18 cellular contexts compared by ENCODE assay signal in the genomic region with DNA sequence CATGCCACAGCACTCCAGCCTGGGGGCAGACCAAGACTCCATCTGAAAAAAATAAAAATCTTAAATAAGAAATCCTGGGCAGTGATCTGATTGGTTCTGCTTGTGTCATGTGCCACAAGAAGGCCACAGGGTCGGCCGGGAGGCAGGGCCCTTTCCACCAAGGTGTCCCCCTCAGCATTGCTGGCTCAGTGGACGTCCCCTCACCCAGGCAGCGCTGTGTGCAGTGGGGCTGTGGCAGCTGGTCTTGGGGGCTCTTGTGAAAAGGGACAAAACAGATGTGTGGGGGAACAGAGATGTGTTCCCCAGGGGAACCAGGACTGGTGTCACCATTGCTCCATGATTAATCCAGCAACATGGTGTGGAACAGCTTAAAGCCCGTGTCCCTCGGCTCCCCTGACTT.
DNase-seq lines count a peak whose midpoint lies in the region; ATAC-seq, FAIRE-seq and TF ChIP-seq lines count a peak whose summit lies in the region.
"Had no signal": no experiment of that assay in that cellular context is flagged by ENCODE, and none has a peak within 500 bp of the region (broad histone marks: within the 10 kb centered on the region; RNA-seq: fewer than 3 reads in every experiment).

No MANE protein-coding gene starts in this region.

- H2AK5ac ChIP-seq in H1 (ENCODE audit: low read depth, low read length) (no peak overlapping the region), mesendoderm (ENCODE audit: low read length) (peak overlapping the region; percentile 82)

- H3K27me3 ChIP-seq in HepG2 (ENCODE audit: control insufficient read depth in 1 of 2, insufficient read depth in 2 of 2, low read length in 2 of 2) (peaks cover 0 to 1% of the 10 kb centered on the region in 2 experiments; a peak in 1 of 5 replicates), right lobe of liver (no peaks in the 10 kb centered on the region), H1 (replicated peaks in 1 of 4; ENCODE audit: control insufficient read depth in 3 of 4, extremely low read depth in 1 of 4, insufficient read depth in 3 of 4, low read length in 3 of 4) (no peaks in the 10 kb centered on the region), mesendoderm (ENCODE audit: insufficient read depth, low read length, poor library complexity) (no peaks in the 10 kb centered on the region), upper lobe of right lung (no peaks in the 10 kb centered on the region), hepatocyte (no peaks in the 10 kb centered on the region)
- H3K27me3 ChIP-seq: BLaER1 treated with 17β-estradiol and CSF1 and Interleukin-3, amounts not matched to agents 10 nM and 100 nM had no signal

- H3K9me3 ChIP-seq in HepG2 (ENCODE audit: low read length): no peaks in the 10 kb centered on the region
- H3K9me3 ChIP-seq in right lobe of liver: no peaks in the 10 kb centered on the region
- H3K9me3 ChIP-seq in H1 (ENCODE audit: insufficient read depth in 2 of 2, low read depth in 1 of 2, low read length in 1 of 2): peaks cover 0 to 3% of the 10 kb centered on the region in 2 experiments; a peak in 1 of 4 replicates
- no peaks in the 10 kb centered on the region for H3K9me3 ChIP-seq in upper lobe of right lung
- H3K9me3 ChIP-seq in hepatocyte (ENCODE audit: low read depth): no peaks in the 10 kb centered on the region

- no peak overlapping the region for H2BK20ac ChIP-seq in H1 (ENCODE audit: low read length)

- H2BK120ac ChIP-seq in H1 (replicated peaks; ENCODE audit: low read depth, low read length): no peak overlapping the region
- no peak overlapping the region for H2BK120ac ChIP-seq in mesendoderm (ENCODE audit: low read depth, low read length)

- H4K5ac ChIP-seq in H1 (ENCODE audit: insufficient read length, low read depth, low read length): no peak overlapping the region
- H4K5ac ChIP-seq in mesendoderm (ENCODE audit: low read length): no peak overlapping the region

- H3K27ac ChIP-seq in HepG2 (ENCODE audit: extremely low read length, insufficient read depth, low read length) (no peak overlapping the region), right lobe of liver (no peak overlapping the region), H1 (ENCODE audit: low read depth, low read length) (no peak overlapping the region), mesendoderm (ENCODE audit: low read depth, low read length) (no peak overlapping the region), upper lobe of right lung (no peak overlapping the region), hepatocyte (no peak overlapping the region)
- H3K27ac ChIP-seq: BLaER1 treated with 17β-estradiol and CSF1 and Interleukin-3, amounts not matched to agents 10 nM and 100 nM; HL-60 had no signal

- FAIRE-seq in HepG2 (lab: Jason Lieb, UNC) (no peak), H1 (lab: Jason Lieb, UNC) (no peak)
- FAIRE-seq: GM18507 had no signal

- H3K23me2 ChIP-seq in H1 (ENCODE audit: low read depth, low read length): no peaks in the 10 kb centered on the region

- TF ChIP-seq CTCF in HepG2 (CRISPR knock-in tag; IDR thresholded peaks at IDR 0.05): no peak
- no peak for TF ChIP-seq CTCF in right lobe of liver (IDR thresholded peaks at IDR 0.05)
- no peak for TF ChIP-seq CTCF in H1 (IDR thresholded peaks at IDR 0.05; ENCODE audit: control extremely low read depth in 1 of 3, insufficient read depth in 1 of 3, low read depth in 1 of 3, low read length in 3 of 3)
- TF ChIP-seq CTCF in upper lobe of right lung (IDR thresholded peaks at IDR 0.05): no peak
- no peak for TF ChIP-seq CTCF in hepatocyte (IDR thresholded peaks at IDR 0.05; ENCODE audit: poor library complexity)

- TF ChIP-seq EP300 in HepG2 (IDR thresholded peaks at IDR 0.05; ENCODE audit: low read depth in 2 of 2, low read length in 2 of 2) (no peak), HepG2 (CRISPR knock-in tag; IDR thresholded peaks at IDR 0.05; ENCODE audit: borderline replicate concordance) (no peak), H1 (IDR thresholded peaks at IDR 0.05; ENCODE audit: borderline replicate concordance in 1 of 2, low read depth in 2 of 2, low read length in 2 of 2) (no peak)

- peak overlapping the region; percentile 86; the same call in 1 of the 2 replicates for H2BK12ac ChIP-seq in H1 (ENCODE audit: low read depth, low read length)

- in situ Hi-C loops in HepG2 (cut with HindIII; ENCODE audit: extremely low pct_ligation_motif_present, low pct_unique_long_range_greater_than_20kb): no loop called here

- TF ChIP-seq RAD21 in HepG2 (CRISPR knock-in tag; IDR thresholded peaks at IDR 0.05) (no peak), H1 (IDR thresholded peaks at IDR 0.05 in 1 of 2, conservative IDR thresholded peaks at IDR 0.05 in 1 of 2; ENCODE audit: low read depth in 2 of 2, low read length in 2 of 2) (no peak)

- H3K9ac ChIP-seq in HepG2 (ENCODE audit: insufficient read depth, low read depth, low read length) (no peak overlapping the region), H1 (replicated peaks in 1 of 4; ENCODE audit: extremely low read depth in 1 of 4, low read depth in 3 of 4, low read length in 3 of 4) (no peak overlapping the region; a peak in 1 of 7 replicates), mesendoderm (ENCODE audit: low read length) (no peak overlapping the region)
- H3K9ac ChIP-seq: BLaER1 treated with 17β-estradiol and CSF1 and Interleukin-3, amounts not matched to agents 10 nM and 100 nM had no signal

- ATAC-seq in HepG2 (no peak), right lobe of liver (no peak), upper lobe of right lung (no peak), GM18519 (IDR thresholded peaks at IDR 0.05; ENCODE audit: low FRiP score, unreplicated experiment) (no peak)

- H3K18ac ChIP-seq in H1 (ENCODE audit: extremely low read depth, low read length) (no peak overlapping the region; the same call in 1 of the 2 replicates), mesendoderm (ENCODE audit: low read length) (no peak overlapping the region)

- H3K79me1 ChIP-seq in H1 (ENCODE audit: low read depth, low read length) (no peaks in the 10 kb centered on the region), mesendoderm (ENCODE audit: low read length) (no peaks in the 10 kb centered on the region)

- H4K91ac ChIP-seq in H1 (replicated peaks; ENCODE audit: insufficient read length, low read length): no peak overlapping the region

- CTCF ChIA-PET in HepG2 (lab: Yijun Ruan, JAX; ENCODE audit: low intra/inter-chr PET ratio, low total read pairs) (no interaction called here), H1 (lab: Charles Lee; ENCODE audit: partially characterized antibody) (no interaction called here)

- H3K14ac ChIP-seq in H1 (ENCODE audit: insufficient read length): no peak overlapping the region

- H4K8ac ChIP-seq in H1 (ENCODE audit: extremely low read depth, insufficient read depth, low read length) (no peak overlapping the region), mesendoderm (ENCODE audit: low read depth, low read length) (no peak overlapping the region)

- no peak overlapping the region for H3K4me2 ChIP-seq in HepG2 (ENCODE audit: low read depth, low read length)
- no peak overlapping the region for H3K4me2 ChIP-seq in H1 (ENCODE audit: insufficient read depth in 1 of 2, low read depth in 2 of 2, low read length in 2 of 2)
- no peak overlapping the region for H3K4me2 ChIP-seq in mesendoderm (ENCODE audit: low read length)
- H3K4me2 ChIP-seq in hepatocyte: no peak overlapping the region
- H3K4me2 ChIP-seq: BLaER1 treated with 17β-estradiol and CSF1 and Interleukin-3, amounts not matched to agents 10 nM and 100 nM had no signal

- H3K4me3 ChIP-seq in HepG2 (replicated peaks in 1 of 3; ENCODE audit: insufficient read depth in 1 of 3, low read depth in 2 of 3, low read length in 3 of 3) (no peak overlapping the region), right lobe of liver (no peak overlapping the region), H1 (ENCODE audit: extremely low read depth in 1 of 4, insufficient read depth in 2 of 4, low read depth in 3 of 4, low read length in 4 of 4) (no peak overlapping the region), mesendoderm (ENCODE audit: low read length) (no peak overlapping the region), upper lobe of right lung (no peak overlapping the region), hepatocyte (no peak overlapping the region)
- H3K4me3 ChIP-seq: BLaER1 treated with 17β-estradiol and CSF1 and Interleukin-3, amounts not matched to agents 10 nM and 100 nM had no signal

- TF ChIP-seq POLR2A in HepG2 (IDR thresholded peaks at IDR 0.05; ENCODE audit: insufficient read depth in 1 of 2, low read depth in 2 of 2, low read length in 2 of 2): no peak
- no peak for TF ChIP-seq POLR2A in right lobe of liver (IDR thresholded peaks at IDR 0.05)
- TF ChIP-seq POLR2A in H1 (IDR thresholded peaks at IDR 0.05; ENCODE audit: control extremely low read depth in 1 of 2, low read depth in 2 of 2, low read length in 2 of 2): no peak

- H3K79me2 ChIP-seq in HepG2 (ENCODE audit: insufficient read depth, low read length): no peaks in the 10 kb centered on the region
- H3K79me2 ChIP-seq in H1 (ENCODE audit: control insufficient read depth in 1 of 2, insufficient read depth in 2 of 2, low read length in 2 of 2): no peaks in the 10 kb centered on the region
- no peaks in the 10 kb centered on the region for H3K79me2 ChIP-seq in mesendoderm (ENCODE audit: control insufficient read depth, insufficient read depth, low read length)
- no peaks in the 10 kb centered on the region for H3K79me2 ChIP-seq in hepatocyte

- POLR2A ChIA-PET in HepG2 (lab: Yijun Ruan, JAX) (no interaction called here), H1 (lab: Charles Lee; ENCODE audit: partially characterized antibody) (no interaction called here)

- H2AFZ ChIP-seq in HepG2 (ENCODE audit: low read length) (no peak overlapping the region), H1 (ENCODE audit: low read length) (no peak overlapping the region), hepatocyte (no peak overlapping the region)

- H3K23ac ChIP-seq in H1 (ENCODE audit: insufficient read length): no peak overlapping the region
- no peak overlapping the region for H3K23ac ChIP-seq in mesendoderm (ENCODE audit: low read length)

- intact Hi-C loops in HepG2 (cut with micrococcal nuclease; ENCODE audit: unreplicated experiment) (no loop called here), right lobe of liver (cut with DNase I) (no loop called here), upper lobe of right lung (cut with DNase I) (no loop called here)

- H3K36me3 ChIP-seq in HepG2 (replicated peaks in 1 of 2; ENCODE audit: control insufficient read depth in 1 of 2, insufficient read depth in 2 of 2, low read length in 2 of 2) (no peaks in the 10 kb centered on the region), right lobe of liver (no peaks in the 10 kb centered on the region), H1 (ENCODE audit: control insufficient read depth in 2 of 4, insufficient read depth in 4 of 4, low read length in 3 of 4) (no peaks in the 10 kb centered on the region), mesendoderm (ENCODE audit: control insufficient read depth, insufficient read depth, low read length) (no peaks in the 10 kb centered on the region), upper lobe of right lung (no peaks in the 10 kb centered on the region), hepatocyte (replicated peaks; ENCODE audit: insufficient read depth, low read depth) (no peaks in the 10 kb centered on the region)
- H3K36me3 ChIP-seq: BLaER1 treated with 17β-estradiol and CSF1 and Interleukin-3, amounts not matched to agents 10 nM and 100 nM had no signal

- 76% methylated on average over 6 of the region's 6 CpGs for WGBS in HepG2 (ENCODE audit: low lambda C conversion rate)
- WGBS in right lobe of liver (ENCODE audit: insufficient coverage, low coverage, low lambda C conversion rate, missing lambda C conversion rate): 83% methylated on average over 2 of the region's 6 CpGs
- WGBS in H1 (ENCODE audit: extremely low coverage in 1 of 2, insufficient coverage in 1 of 2, insufficient read length in 1 of 2, insufficient replicate concordance in 2 of 2, low coverage in 1 of 2, low lambda C conversion rate in 2 of 2, missing lambda C conversion rate in 1 of 2), 2 experiments: 94% methylated on average over 6 of the region's 6 CpGs; no CpG with 5 or more reads in 1 of the 2 experiments
- no CpG with 5 or more reads among the region's 6 CpGs for WGBS in mesendoderm (ENCODE audit: extremely low coverage, insufficient coverage, low lambda C conversion rate)
- WGBS in hepatocyte (ENCODE audit: low lambda C conversion rate, missing lambda C conversion rate): 91% methylated on average over 6 of the region's 6 CpGs

- no TSS peak for BruUV-seq in HepG2 (replicated peaks; lab: Mats Ljungman, UMichigan)

- H2BK5ac ChIP-seq in H1 (ENCODE audit: low read depth, low read length) (no peak overlapping the region), mesendoderm (ENCODE audit: low read length) (no peak overlapping the region)

- H2BK15ac ChIP-seq in H1 (ENCODE audit: low read length) (no peak overlapping the region), mesendoderm (replicated peaks; ENCODE audit: low read depth) (no peak overlapping the region)

- H4K20me1 ChIP-seq in HepG2 (ENCODE audit: insufficient read depth, low read length) (no peaks in the 10 kb centered on the region), H1 (replicated peaks in 1 of 2; ENCODE audit: control insufficient read depth in 1 of 2, insufficient read depth in 2 of 2, low read length in 2 of 2) (no peaks in the 10 kb centered on the region), hepatocyte (ENCODE audit: insufficient read depth, poor library complexity, severe bottlenecking) (no peaks in the 10 kb centered on the region)
- H4K20me1 ChIP-seq: BLaER1 treated with 17β-estradiol and CSF1 and Interleukin-3, amounts not matched to agents 10 nM and 100 nM had no signal

- DNase-seq in HepG2 (ENCODE audit: low spot score) (no peak), right lobe of liver (no peak), H1 (ENCODE audit: low read depth in 1 of 2, low spot score in 2 of 2) (no peak), mesendoderm (no peak), upper lobe of right lung (peak; percentile 56), hepatocyte (ENCODE audit: low spot score) (no peak), OCI-M2 (lab: John Stamatoyannopoulos, UW; ENCODE audit: unreplicated experiment) (no peak)
- DNase-seq: ACHN; Calu3; CD4-positive, CD25-positive, alpha-beta regulatory T cell; DMS 273 treated with DMSO at 0.1 percent for 48 hours; GOT3; HCEC 1CT; HFFc6 had no signal

- H3K4me1 ChIP-seq in HepG2 (ENCODE audit: insufficient read depth, low read length) (peaks cover 31% of the 10 kb centered on the region), right lobe of liver (no peaks in the 10 kb centered on the region), H1 (replicated peaks in 1 of 4; ENCODE audit: control insufficient read depth in 3 of 4, insufficient read depth in 4 of 4, low read length in 3 of 4) (peaks cover 10 to 23% (median 14%) of the 10 kb centered on the region in 4 experiments), mesendoderm (ENCODE audit: control insufficient read depth, low read depth, low read length) (peaks cover 7% of the 10 kb centered on the region), upper lobe of right lung (no peaks in the 10 kb centered on the region), hepatocyte (ENCODE audit: insufficient read depth) (peaks cover 6% of the 10 kb centered on the region)

- no peak overlapping the region for H3K4ac ChIP-seq in H1 (replicated peaks; ENCODE audit: insufficient read length, low read depth, low read length)
- no peak overlapping the region for H3K4ac ChIP-seq in mesendoderm (ENCODE audit: low read depth, low read length)

- H3K56ac ChIP-seq in H1 (replicated peaks; ENCODE audit: insufficient read length, low read depth, low read length) (no peak overlapping the region), mesendoderm (ENCODE audit: low read length) (no peak overlapping the region)

- H3K9me2 ChIP-seq in hepatocyte (replicated peaks; ENCODE audit: insufficient read depth): no peaks in the 10 kb centered on the region
